ENCODE assay signal across 12 cellular contexts in genomic region chr11:73095613-73096012, GRCh38. TPM values are rescaled to one million over a fixed set of nuclear protein-coding genes. Genes with fewer than 3 reads are reported as not detected.
DNase-seq lines count a peak whose midpoint lies in the region; ATAC-seq and TF ChIP-seq lines count a peak whose summit lies in the region.
"Had no signal": no experiment of that assay in that cellular context is flagged by ENCODE, and none has a peak within 500 bp of the region (broad histone marks: within the 10 kb centered on the region; RNA-seq: fewer than 3 reads in every experiment).

No MANE protein-coding gene starts in this region.

- TF ChIP-seq CTCF in endothelial cell (IDR thresholded peaks at IDR 0.05; ENCODE audit: unreplicated experiment) (no peak), mesothelial cell of epicardium (IDR thresholded peaks at IDR 0.05; ENCODE audit: unreplicated experiment) (no peak), suprapubic skin (IDR thresholded peaks at IDR 0.05) (no peak)

- H3K9ac ChIP-seq in SK-N-MC (ENCODE audit: insufficient read length): no peak overlapping the region

- H3K27ac ChIP-seq in SK-N-MC: peak overlapping the region; percentile 81
- H3K27ac ChIP-seq in suprapubic skin: no peak overlapping the region

- H3K4me3 Mint-ChIP-seq in endothelial cell (ENCODE audit: unreplicated experiment) (peak overlapping the region; percentile 45), mesothelial cell of epicardium (no peak overlapping the region)
- H3K4me3 Mint-ChIP-seq: CD4-positive, CD25-positive, alpha-beta regulatory T cell had no signal

- peaks cover 20% of the 10 kb centered on the region for H3K4me1 Mint-ChIP-seq in endothelial cell (ENCODE audit: unreplicated experiment)
- H3K4me1 Mint-ChIP-seq in mesothelial cell of epicardium: peaks cover 9% of the 10 kb centered on the region

- no peaks in the 10 kb centered on the region for H3K27me3 ChIP-seq in suprapubic skin

- WGBS in suprapubic skin: 62% methylated on average over 2 of the region's 2 CpGs

- no peak for ATAC-seq in HG02588 (IDR thresholded peaks at IDR 0.05; ENCODE audit: unreplicated experiment)

- H3K27ac Mint-ChIP-seq in endothelial cell (ENCODE audit: unreplicated experiment) (peak overlapping the region; percentile 75), mesothelial cell of epicardium (peak overlapping the region; percentile 82)

- H3K9me3 Mint-ChIP-seq in endothelial cell (ENCODE audit: unreplicated experiment) (no peaks in the 10 kb centered on the region), mesothelial cell of epicardium (peaks cover 6% of the 10 kb centered on the region)
- H3K9me3 Mint-ChIP-seq: CD4-positive, CD25-positive, alpha-beta regulatory T cell had no signal

- H3K27me3 Mint-ChIP-seq in endothelial cell (ENCODE audit: unreplicated experiment) (no peaks in the 10 kb centered on the region), mesothelial cell of epicardium (ENCODE audit: low read depth) (no peaks in the 10 kb centered on the region)
- H3K27me3 Mint-ChIP-seq: CD4-positive, CD25-positive, alpha-beta regulatory T cell had no signal

- TF ChIP-seq POLR2A in suprapubic skin (IDR thresholded peaks at IDR 0.05): no peak

- peaks cover 5% of the 10 kb centered on the region for H3K4me1 ChIP-seq in suprapubic skin

- H3K36me3 ChIP-seq in SK-N-MC (ENCODE audit: insufficient read depth, low read length) (peaks cover 21% of the 10 kb centered on the region), suprapubic skin (no peaks in the 10 kb centered on the region)

- H3K9me3 ChIP-seq in SK-N-MC (ENCODE audit: low read depth, low read length): no peaks in the 10 kb centered on the region
- no peaks in the 10 kb centered on the region for H3K9me3 ChIP-seq in suprapubic skin

- TF ChIP-seq EP300 in suprapubic skin (IDR thresholded peaks at IDR 0.05): no peak

- DNase-seq in SK-N-MC (ENCODE audit: low read depth, low spot score) (no peak), endothelial cell (ENCODE audit: low spot score) (no peak), mesothelial cell of epicardium (ENCODE audit: low spot score in 2 of 2, unreplicated experiment in 2 of 2) (no peak), superior temporal gyrus (ENCODE audit: extremely low spot score) (peak; percentile 52), suprapubic skin (ENCODE audit: low spot score in 2 of 2) (no peak), NCI-H2107 treated with DMSO at 0.1 percent for 48 hours (lab: John Stamatoyannopoulos, UW; ENCODE audit: unreplicated experiment) (no peak)
- DNase-seq: activated CD4-positive, alpha-beta T cell treated with anti-CD3 and anti-CD28 coated beads for 1 hour; CD4-positive, CD25-positive, alpha-beta regulatory T cell; NCI-H1092 treated with DMSO at 0.1 percent for 48 hours; NCI-H2227 treated with DMSO at 0.1 percent for 48 hours; stimulated activated CD4-positive, alpha-beta T cell treated with anti-CD3 and anti-CD28 coated beads, Interleukin-1b, Interleukin-23, amount 100 ng/mL, for 48 hours had no signal

- H3K36me3 Mint-ChIP-seq in endothelial cell (ENCODE audit: low read depth, unreplicated experiment): no peaks in the 10 kb centered on the region
- H3K36me3 Mint-ChIP-seq in mesothelial cell of epicardium: peaks cover 21% of the 10 kb centered on the region

- H3K4me3 ChIP-seq in SK-N-MC: no peak overlapping the region
- no peak overlapping the region for H3K4me3 ChIP-seq in suprapubic skin

RNA-seq across cellular contexts. Expression of gene FCHSD2, which starts 46.5 kb away (rescaled TPM):
- total RNA-seq in endothelial cell (ENCODE audit: unreplicated experiment) (45.3 TPM), mesothelial cell of epicardium (29.4 to 33.8 TPM (median 33.2 TPM) in 3 replicates), suprapubic skin (10 to 100 TPM in 1 of 4 donors, 1 to 10 TPM in 3; 5.7 to 16.8 (median 7.9) TPM)
